ENCODE assay signal across 28 cellular contexts in the genomic region with DNA sequence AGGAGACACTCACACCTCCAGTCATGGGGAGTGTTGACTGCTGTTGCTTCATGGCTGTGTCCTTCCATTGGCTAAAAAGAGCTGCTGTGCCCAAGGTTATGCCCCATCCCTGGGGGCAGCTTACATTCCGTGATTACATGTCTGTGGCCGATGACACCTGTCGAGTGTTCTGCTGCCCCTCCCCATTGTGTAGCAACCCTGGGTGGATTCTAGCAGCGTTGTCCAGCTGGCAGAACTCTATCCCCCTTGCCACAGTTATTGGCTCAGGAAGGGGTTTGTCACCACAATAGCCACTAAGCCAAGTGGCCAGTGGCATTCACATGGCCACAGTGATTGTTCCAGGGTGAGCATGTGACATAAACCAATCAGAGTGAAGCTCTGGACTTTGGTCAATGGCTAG.
"Had no signal": no experiment of that assay in that cellular context is flagged by ENCODE, and none has a peak within 500 bp of the region (broad histone marks: within the 10 kb centered on the region; RNA-seq: fewer than 3 reads in every experiment).

No MANE protein-coding gene starts in this region.

- H3K27me3 ChIP-seq: ovary, right lobe of liver, thyroid gland, upper lobe of left lung, vagina had no signal

- H3K36me3 Mint-ChIP-seq: natural killer cell; neural progenitor cell; stimulated activated effector memory CD8-positive, alpha-beta T cell treated with anti-CD3 and anti-CD28 coated beads, Interleukin-12 subunit alpha, Interleukin-12 subunit beta, amount 100 ng/mL, for 72 hours; stimulated activated naive B cell treated with anti-CD40 and anti-IgM and Interleukin-4, amounts not matched to agents 10 μg/mL and 1 μg/mL and 100 μg/mL, for 72 hours had no signal

- H3K4me3 ChIP-seq: neural progenitor cell, ovary, psoas muscle, right lobe of liver, stomach, thoracic aorta, thyroid gland, tibial nerve, upper lobe of left lung, vagina had no signal

- H3K27ac ChIP-seq: neural progenitor cell, ovary, parathyroid adenoma, psoas muscle, right lobe of liver, stomach, thoracic aorta, thyroid gland, tibial nerve, upper lobe of left lung, vagina had no signal

- ATAC-seq: natural killer cell; right cardiac atrium; right lobe of liver; stimulated activated effector memory CD8-positive, alpha-beta T cell treated with anti-CD3 and anti-CD28 coated beads, Interleukin-12 subunit alpha, Interleukin-12 subunit beta, amount 100 ng/mL, for 72 hours; stimulated activated naive B cell treated with anti-CD40 and anti-IgM and Interleukin-4, amounts not matched to agents 10 μg/mL and 1 μg/mL and 100 μg/mL, for 72 hours had no signal

- H3K4me1 Mint-ChIP-seq: neural progenitor cell; stimulated activated effector memory CD8-positive, alpha-beta T cell treated with anti-CD3 and anti-CD28 coated beads, Interleukin-12 subunit alpha, Interleukin-12 subunit beta, amount 100 ng/mL, for 72 hours; stimulated activated naive B cell treated with anti-CD40 and anti-IgM and Interleukin-4, amounts not matched to agents 10 μg/mL and 1 μg/mL and 100 μg/mL, for 72 hours had no signal

- FAIRE-seq: small intestine, urothelium cell line had no signal

- DNase-seq: natural killer cell; occipital lobe; ovary; posterior cingulate gyrus; psoas muscle; right cardiac atrium; right lobe of liver; small intestine; stimulated activated CD4-positive, alpha-beta T cell treated with anti-CD3 and anti-CD28 coated beads, Interleukin-15, amount 100 ng/mL, for 24 hours; stimulated activated CD4-positive, alpha-beta T cell treated with anti-CD3 and anti-CD28 coated beads, Interleukin-2, amount 100 ng/mL, for 24 hours; stimulated activated CD4-positive, alpha-beta T cell treated with anti-CD3 and anti-CD28 coated beads, Interleukin-2, amount 100 ng/mL, for 48 hours; stimulated activated CD4-positive, alpha-beta T cell treated with anti-CD3 and anti-CD28 coated beads, Interleukin-4, amount 100 ng/mL, for 24 hours; stimulated activated naive B cell treated with anti-CD40 and anti-IgM and Interleukin-4, amounts not matched to agents 10 μg/mL and 1 μg/mL and 100 μg/mL, for 72 hours; stimulated activated naive CD4-positive, alpha-beta T cell treated with Interleukin-2 at 50 U/mL for 16 hours; stomach; thyroid gland; trophoblast cell; upper lobe of left lung had no signal

- H3K4me3 Mint-ChIP-seq: natural killer cell; nephron; neural progenitor cell; stimulated activated effector memory CD8-positive, alpha-beta T cell treated with anti-CD3 and anti-CD28 coated beads, Interleukin-12 subunit alpha, Interleukin-12 subunit beta, amount 100 ng/mL, for 72 hours; stimulated activated naive B cell treated with anti-CD40 and anti-IgM and Interleukin-4, amounts not matched to agents 10 μg/mL and 1 μg/mL and 100 μg/mL, for 72 hours; stimulated activated naive CD8-positive, alpha-beta T cell treated with anti-CD3 and anti-CD28 coated beads, Interleukin-15, Interleukin-2, amounts not matched to agents 100 ng/mL and 50 ng/mL, for 24 hours had no signal

- H3K9me3 ChIP-seq: ovary, psoas muscle, right lobe of liver, stomach, thoracic aorta, thyroid gland, tibial nerve, upper lobe of left lung, vagina had no signal

- H3K4me1 ChIP-seq: neural progenitor cell, parathyroid adenoma, psoas muscle, thyroid gland, tibial nerve, vagina had no signal

- H3K27ac Mint-ChIP-seq: natural killer cell; nephron; neural progenitor cell; progenitor cell of endocrine pancreas; stimulated activated effector memory CD8-positive, alpha-beta T cell treated with anti-CD3 and anti-CD28 coated beads, Interleukin-12 subunit alpha, Interleukin-12 subunit beta, amount 100 ng/mL, for 72 hours; stimulated activated naive B cell treated with anti-CD40 and anti-IgM and Interleukin-4, amounts not matched to agents 10 μg/mL and 1 μg/mL and 100 μg/mL, for 72 hours; stimulated activated naive CD8-positive, alpha-beta T cell treated with anti-CD3 and anti-CD28 coated beads, Interleukin-15, Interleukin-2, amounts not matched to agents 100 ng/mL and 50 ng/mL, for 24 hours had no signal

- H3K9me3 Mint-ChIP-seq: natural killer cell; neural progenitor cell; stimulated activated effector memory CD8-positive, alpha-beta T cell treated with anti-CD3 and anti-CD28 coated beads, Interleukin-12 subunit alpha, Interleukin-12 subunit beta, amount 100 ng/mL, for 72 hours; stimulated activated naive B cell treated with anti-CD40 and anti-IgM and Interleukin-4, amounts not matched to agents 10 μg/mL and 1 μg/mL and 100 μg/mL, for 72 hours; stimulated activated naive CD8-positive, alpha-beta T cell treated with anti-CD3 and anti-CD28 coated beads, Interleukin-15, Interleukin-2, amounts not matched to agents 100 ng/mL and 50 ng/mL, for 24 hours had no signal

- H3K36me3 ChIP-seq: neural progenitor cell, ovary, right lobe of liver, stomach, thoracic aorta, thyroid gland, tibial nerve, upper lobe of left lung, vagina had no signal
